In the genomic region with DNA sequence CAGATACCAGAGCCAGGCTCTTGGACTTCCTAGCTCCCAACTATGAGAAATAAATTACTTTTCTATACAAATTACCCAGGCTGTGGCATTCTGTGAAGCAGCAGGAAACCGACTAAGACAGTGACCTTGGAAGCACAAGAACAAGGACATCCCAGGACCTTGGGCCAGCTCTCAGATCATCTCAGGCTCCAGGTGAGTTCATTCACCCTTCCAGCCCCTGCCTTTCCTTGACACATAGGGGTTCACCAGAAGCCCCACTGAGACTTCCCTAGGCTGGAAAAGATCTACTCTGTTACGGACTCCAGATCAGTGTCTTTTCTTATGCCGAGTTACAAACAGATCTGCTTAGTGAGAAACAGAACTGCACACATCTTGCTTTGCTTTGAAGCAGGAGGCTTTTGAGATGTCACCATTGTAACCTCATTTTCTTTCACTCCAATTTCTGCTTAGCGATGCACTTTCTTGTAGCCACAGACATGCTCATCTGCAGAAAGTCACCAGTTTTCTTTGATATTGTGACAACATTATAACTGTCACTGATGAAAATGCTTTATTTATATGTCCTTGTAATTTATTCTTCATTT, we compare ENCODE assay signal across 1 cellular context.
TF ChIP-seq lines count a peak whose summit lies in the region.

No MANE protein-coding gene starts in this region.

TF ChIP-seq in IMR-90, 13 proteins besides CTCF, POLR2A, EP300 and RAD21:
- TF ChIP-seq CEBPB (IDR thresholded peaks at IDR 0.05; ENCODE audit: low read depth, low read length) (no peak), RFX5 (IDR thresholded peaks at IDR 0.05; ENCODE audit: low read depth, low read length) (no peak), CHD1 (IDR thresholded peaks at IDR 0.05; ENCODE audit: low read depth, low read length) (no peak), MAFK (IDR thresholded peaks at IDR 0.05; ENCODE audit: low read depth, low read length) (peak; percentile 87), SMC3 (IDR thresholded peaks at IDR 0.05; ENCODE audit: low read depth, low read length) (no peak)
- TF ChIP-seq, protein P1, sequence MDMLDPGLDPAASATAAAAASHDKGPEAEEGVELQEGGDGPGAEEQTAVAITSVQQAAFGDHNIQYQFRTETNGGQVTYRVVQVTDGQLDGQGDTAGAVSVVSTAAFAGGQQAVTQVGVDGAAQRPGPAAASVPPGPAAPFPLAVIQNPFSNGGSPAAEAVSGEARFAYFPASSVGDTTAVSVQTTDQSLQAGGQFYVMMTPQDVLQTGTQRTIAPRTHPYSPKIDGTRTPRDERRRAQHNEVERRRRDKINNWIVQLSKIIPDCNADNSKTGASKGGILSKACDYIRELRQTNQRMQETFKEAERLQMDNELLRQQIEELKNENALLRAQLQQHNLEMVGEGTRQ (IDR thresholded peaks at IDR 0.05; ENCODE audit: low read depth, low read length), result no peak
